In genomic region chr11:95739108-95739507, GRCh38 we compare ENCODE assay signal across 2 cellular contexts.
TF ChIP-seq lines count a peak whose summit lies in the region.

No MANE protein-coding gene starts in this region.

TF ChIP-seq in SK-N-SH, 30 proteins besides CTCF, POLR2A, EP300 and RAD21 (continued from another document):
- TF ChIP-seq, protein P1, sequence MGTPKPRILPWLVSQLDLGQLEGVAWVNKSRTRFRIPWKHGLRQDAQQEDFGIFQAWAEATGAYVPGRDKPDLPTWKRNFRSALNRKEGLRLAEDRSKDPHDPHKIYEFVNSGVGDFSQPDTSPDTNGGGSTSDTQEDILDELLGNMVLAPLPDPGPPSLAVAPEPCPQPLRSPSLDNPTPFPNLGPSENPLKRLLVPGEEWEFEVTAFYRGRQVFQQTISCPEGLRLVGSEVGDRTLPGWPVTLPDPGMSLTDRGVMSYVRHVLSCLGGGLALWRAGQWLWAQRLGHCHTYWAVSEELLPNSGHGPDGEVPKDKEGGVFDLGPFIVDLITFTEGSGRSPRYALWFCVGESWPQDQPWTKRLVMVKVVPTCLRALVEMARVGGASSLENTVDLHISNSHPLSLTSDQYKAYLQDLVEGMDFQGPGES (IDR thresholded peaks at IDR 0.05; ENCODE audit: low read depth, low read length) = no peak

TF ChIP-seq in SK-N-SH treated with all-trans-retinoic acid at 6 μM for 48 hours, 23 proteins besides CTCF, POLR2A, EP300 and RAD21 (continued from another document):
- TF ChIP-seq, protein P2, sequence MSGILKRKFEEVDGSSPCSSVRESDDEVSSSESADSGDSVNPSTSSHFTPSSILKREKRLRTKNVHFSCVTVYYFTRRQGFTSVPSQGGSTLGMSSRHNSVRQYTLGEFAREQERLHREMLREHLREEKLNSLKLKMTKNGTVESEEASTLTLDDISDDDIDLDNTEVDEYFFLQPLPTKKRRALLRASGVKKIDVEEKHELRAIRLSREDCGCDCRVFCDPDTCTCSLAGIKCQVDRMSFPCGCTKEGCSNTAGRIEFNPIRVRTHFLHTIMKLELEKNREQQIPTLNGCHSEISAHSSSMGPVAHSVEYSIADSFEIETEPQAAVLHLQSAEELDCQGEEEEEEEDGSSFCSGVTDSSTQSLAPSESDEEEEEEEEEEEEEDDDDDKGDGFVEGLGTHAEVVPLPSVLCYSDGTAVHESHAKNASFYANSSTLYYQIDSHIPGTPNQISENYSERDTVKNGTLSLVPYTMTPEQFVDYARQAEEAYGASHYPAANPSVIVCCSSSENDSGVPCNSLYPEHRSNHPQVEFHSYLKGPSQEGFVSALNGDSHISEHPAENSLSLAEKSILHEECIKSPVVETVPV (CRISPR knock-in tag; IDR thresholded peaks at IDR 0.05) = no peak
- TF ChIP-seq ZNF8 (CRISPR knock-in tag; IDR thresholded peaks at IDR 0.05) = no peak
- TF ChIP-seq, protein P3, sequence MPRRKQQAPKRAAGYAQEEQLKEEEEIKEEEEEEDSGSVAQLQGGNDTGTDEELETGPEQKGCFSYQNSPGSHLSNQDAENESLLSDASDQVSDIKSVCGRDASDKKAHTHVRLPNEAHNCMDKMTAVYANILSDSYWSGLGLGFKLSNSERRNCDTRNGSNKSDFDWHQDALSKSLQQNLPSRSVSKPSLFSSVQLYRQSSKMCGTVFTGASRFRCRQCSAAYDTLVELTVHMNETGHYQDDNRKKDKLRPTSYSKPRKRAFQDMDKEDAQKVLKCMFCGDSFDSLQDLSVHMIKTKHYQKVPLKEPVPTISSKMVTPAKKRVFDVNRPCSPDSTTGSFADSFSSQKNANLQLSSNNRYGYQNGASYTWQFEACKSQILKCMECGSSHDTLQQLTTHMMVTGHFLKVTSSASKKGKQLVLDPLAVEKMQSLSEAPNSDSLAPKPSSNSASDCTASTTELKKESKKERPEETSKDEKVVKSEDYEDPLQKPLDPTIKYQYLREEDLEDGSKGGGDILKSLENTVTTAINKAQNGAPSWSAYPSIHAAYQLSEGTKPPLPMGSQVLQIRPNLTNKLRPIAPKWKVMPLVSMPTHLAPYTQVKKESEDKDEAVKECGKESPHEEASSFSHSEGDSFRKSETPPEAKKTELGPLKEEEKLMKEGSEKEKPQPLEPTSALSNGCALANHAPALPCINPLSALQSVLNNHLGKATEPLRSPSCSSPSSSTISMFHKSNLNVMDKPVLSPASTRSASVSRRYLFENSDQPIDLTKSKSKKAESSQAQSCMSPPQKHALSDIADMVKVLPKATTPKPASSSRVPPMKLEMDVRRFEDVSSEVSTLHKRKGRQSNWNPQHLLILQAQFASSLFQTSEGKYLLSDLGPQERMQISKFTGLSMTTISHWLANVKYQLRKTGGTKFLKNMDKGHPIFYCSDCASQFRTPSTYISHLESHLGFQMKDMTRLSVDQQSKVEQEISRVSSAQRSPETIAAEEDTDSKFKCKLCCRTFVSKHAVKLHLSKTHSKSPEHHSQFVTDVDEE (CRISPR knock-in tag; IDR thresholded peaks at IDR 0.05) = no peak
